Comparison of ENCODE assay signal across 1 cellular context in genomic region chr10:98411768-98412167, GRCh38.
TF ChIP-seq lines count a peak whose summit lies in the region.

No MANE protein-coding gene starts in this region.

TF ChIP-seq in WTC11, 78 proteins besides CTCF, POLR2A, EP300 and RAD21 (continued from another document):
- TF ChIP-seq PREB (CRISPR knock-in tag; IDR thresholded peaks at IDR 0.05; ENCODE audit: borderline replicate concordance) (no peak), ZSCAN18 (CRISPR knock-in tag; IDR thresholded peaks at IDR 0.05) (no peak), CREM (CRISPR knock-in tag; IDR thresholded peaks at IDR 0.05) (no peak)
